Comparison of ENCODE assay signal across 33 cellular contexts in the genomic region with DNA sequence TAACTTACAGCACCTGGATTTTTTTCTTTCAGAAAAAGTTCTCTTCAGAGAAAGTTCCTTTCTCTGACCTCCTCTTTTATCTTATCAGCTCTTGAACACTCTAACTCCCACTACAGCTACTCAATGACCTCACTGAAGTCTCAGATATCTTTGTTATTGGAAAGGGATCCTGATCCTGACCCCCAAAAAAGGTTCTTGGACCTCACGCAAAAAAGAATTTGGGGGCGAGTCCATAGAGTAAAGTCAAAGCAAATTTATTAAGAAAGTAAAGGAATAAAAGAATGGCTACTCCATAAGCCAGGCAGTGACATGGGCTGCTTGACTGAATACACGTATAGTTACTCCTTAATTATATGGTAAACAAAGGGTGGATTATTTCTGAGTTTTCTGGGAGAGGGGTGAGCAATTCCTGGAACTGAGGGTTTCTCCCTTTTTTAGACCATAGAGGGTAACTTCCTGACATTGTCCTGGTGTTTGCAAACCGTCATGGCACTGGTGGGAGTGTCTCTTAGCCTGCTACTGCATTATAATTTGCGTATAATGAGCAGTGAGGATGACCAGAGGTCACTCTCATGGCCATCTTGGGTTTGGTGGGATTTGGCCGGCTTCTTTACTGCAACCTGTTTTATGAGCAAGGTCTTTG. TPM values are rescaled to one million over a fixed set of nuclear protein-coding genes. Genes with fewer than 3 reads are reported as not detected.
"Had no signal": no experiment of that assay in that cellular context is flagged by ENCODE, and none has a peak within 500 bp of the region (broad histone marks: within the 10 kb centered on the region; RNA-seq: fewer than 3 reads in every experiment).

No MANE protein-coding gene starts in this region.

- DNase-seq: hypothalamus; immature natural killer cell; kidney; left colon; left lung; midbrain; mucosa of descending colon; naive thymus-derived CD4-positive, alpha-beta T cell; ovary; right lobe of liver; stimulated activated CD4-positive, alpha-beta T cell treated with anti-CD3 and anti-CD28 coated beads, Interleukin-1b, Interleukin-23, amount 100 ng/mL, for 48 hours; stimulated activated CD4-positive, alpha-beta T cell treated with anti-CD3 and anti-CD28 coated beads, Interleukin-2, amount 100 ng/mL, for 48 hours; stimulated activated CD4-positive, alpha-beta T cell treated with anti-CD3 and anti-CD28 coated beads, Interleukin-4, amount 100 ng/mL, for 4 hours; stimulated activated CD8-positive, alpha-beta memory T cell treated with anti-CD3 and anti-CD28 coated beads, Interleukin-4, amount 100 ng/mL, for 48 hours; stimulated activated naive CD4-positive, alpha-beta T cell treated with Interleukin-2 at 50 U/mL for 16 hours; stimulated activated naive CD8-positive, alpha-beta T cell treated with anti-CD3 and anti-CD28 coated beads, Interleukin-15, amount 100 ng/mL, for 72 hours; substantia nigra; uterus had no signal

- H3K27ac ChIP-seq: left lung, ovary, right atrium auricular region, right lobe of liver, tibial nerve, uterus had no signal

- H3K9me3 ChIP-seq: left lung, mucosa of descending colon, ovary, right atrium auricular region, right lobe of liver, tibial nerve, uterus had no signal

- H3K36me3 ChIP-seq: left lung, ovary, right atrium auricular region, right lobe of liver, tibial nerve, uterus had no signal

- FAIRE-seq: islet of Langerhans, kidney had no signal

- H3K27me3 ChIP-seq: left lung, ovary, right atrium auricular region, right lobe of liver, tibial nerve, uterus had no signal

- H3K4me3 ChIP-seq: left lung, lung, mucosa of descending colon, ovary, right atrium auricular region, right lobe of liver, smooth muscle cell, tibial nerve, uterus had no signal

- ATAC-seq: left colon; left lung; mucosa of descending colon; naive thymus-derived CD4-positive, alpha-beta T cell; natural killer cell treated with Interleukin-12 subunit alpha and Interleukin-12 subunit beta and Interleukin-15 and Interleukin-18, amount 100 ng/mL, for 72 hours; right lobe of liver; stimulated activated memory B cell treated with anti-CD40 and anti-IgM and Interleukin-4, amounts not matched to agents 10 μg/mL and 1 μg/mL and 100 μg/mL, for 72 hours; stimulated activated naive CD8-positive, alpha-beta T cell treated with anti-CD3 and anti-CD28 coated beads, Interleukin-15, amount 100 ng/mL, for 72 hours had no signal

- H3K4me1 ChIP-seq: left lung, right atrium auricular region, right lobe of liver, tibial nerve, uterus had no signal

RNA-seq across cellular contexts. Expression of gene WDR64, which starts 44.2 kb away (rescaled TPM):
- total RNA-seq: kidney; left lung; lower leg skin; lung; mesenteric fat pad; myocyte; natural killer cell treated with Interleukin-12 subunit alpha and Interleukin-12 subunit beta and Interleukin-15 and Interleukin-18, amount 100 ng/mL, for 72 hours; omental fat pad; pulmonary artery endothelial cell; right atrium auricular region; skeletal muscle tissue; smooth muscle cell; temporal lobe; ureter had no signal
- polyA plus RNA-seq: immature natural killer cell, lung, smooth muscle cell had no signal
